In the genomic region with DNA sequence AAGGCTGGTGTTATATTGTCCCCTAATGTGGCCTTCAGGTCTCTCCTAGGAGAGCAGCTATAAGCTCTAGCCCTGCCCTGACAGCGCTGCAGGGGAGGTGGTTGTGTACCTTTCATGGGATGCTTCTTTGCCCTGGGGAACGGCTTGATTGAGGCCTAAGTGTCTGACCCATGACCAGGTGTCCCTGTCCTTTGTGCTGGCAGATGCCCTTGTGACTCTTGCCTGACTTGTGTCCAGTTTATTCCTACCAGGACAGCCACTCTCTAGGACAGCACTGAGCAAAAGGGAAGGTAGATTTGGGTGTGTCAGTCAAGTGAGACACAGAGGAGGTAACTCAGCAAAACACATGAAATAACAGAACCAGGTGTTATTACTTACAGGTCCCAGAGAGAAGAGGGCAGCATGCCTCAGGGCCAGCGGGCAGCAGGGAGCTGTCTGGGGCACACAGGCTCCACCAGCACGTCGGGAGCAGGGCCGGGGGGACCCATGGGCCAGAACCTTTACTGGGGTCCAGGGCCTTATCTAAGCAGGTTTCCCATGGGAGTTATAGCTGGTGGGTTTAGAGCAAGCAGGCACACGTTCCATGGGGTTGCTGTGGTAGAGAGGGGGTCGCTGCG, we compare ENCODE assay signal across 19 cellular contexts.
"Had no signal": no experiment of that assay in that cellular context is flagged by ENCODE, and none has a peak within 500 bp of the region (broad histone marks: within the 10 kb centered on the region; RNA-seq: fewer than 3 reads in every experiment).

No MANE protein-coding gene starts in this region.

- ATAC-seq: activated CD4-positive, alpha-beta T cell treated with anti-CD3 and anti-CD28 coated beads for 36 hours; activated CD8-positive, alpha-beta memory T cell treated with anti-CD3 and anti-CD28 coated beads, Interleukin-2, amount 10 ng/mL, durations not matched to agents 7 days and 5 days; esophagus mucosa; naive thymus-derived CD4-positive, alpha-beta T cell; T-helper 17 cell had no signal

- H3K36me3 Mint-ChIP-seq: activated CD4-positive, alpha-beta memory T cell treated with anti-CD3 and anti-CD28 coated beads for 36 hours; activated CD8-positive, alpha-beta memory T cell treated with anti-CD3 and anti-CD28 coated beads, Interleukin-2, amount 10 ng/mL, durations not matched to agents 7 days and 5 days; activated naive CD4-positive, alpha-beta T cell treated with anti-CD3 and anti-CD28 coated beads, Interleukin-2, amount 10 ng/mL, durations not matched to agents 7 days and 5 days had no signal

- H3K9me3 ChIP-seq: colonic mucosa, suprapubic skin, upper lobe of left lung had no signal

- FAIRE-seq: endometrium, islet of Langerhans had no signal

- H3K27ac ChIP-seq: colonic mucosa, suprapubic skin, upper lobe of left lung, WERI-Rb-1 had no signal

- H3K36me3 ChIP-seq: colonic mucosa, suprapubic skin, upper lobe of left lung, WERI-Rb-1 had no signal

- DNase-seq: activated CD4-positive, alpha-beta memory T cell treated with anti-CD3 and anti-CD28 coated beads for 36 hours; activated CD4-positive, alpha-beta T cell treated with anti-CD3 and anti-CD28 coated beads for 36 hours; activated CD8-positive, alpha-beta memory T cell treated with anti-CD3 and anti-CD28 coated beads, Interleukin-2, amount 10 ng/mL, durations not matched to agents 7 days and 5 days; activated naive CD4-positive, alpha-beta T cell treated with anti-CD3 and anti-CD28 coated beads, Interleukin-2, amount 10 ng/mL, durations not matched to agents 7 days and 5 days; activated T-cell treated with anti-CD3 and anti-CD28 coated beads, Interleukin-2, amount 50 U/mL, for 24 hours; colonic mucosa; naive thymus-derived CD4-positive, alpha-beta T cell; retina; stimulated activated CD4-positive, alpha-beta T cell treated with anti-CD3 and anti-CD28 coated beads, Interleukin-12 subunit alpha, Interleukin-12 subunit beta, amount 100 ng/mL, for 4 hours; stimulated activated CD4-positive, alpha-beta T cell treated with anti-CD3 and anti-CD28 coated beads, Interleukin-2, amount 100 ng/mL, for 48 hours; stimulated activated naive CD4-positive, alpha-beta T cell; T-helper 17 cell; upper lobe of left lung; WERI-Rb-1 had no signal

- H3K4me3 ChIP-seq: colonic mucosa, lung, suprapubic skin, upper lobe of left lung had no signal

- H3K27ac Mint-ChIP-seq: activated CD4-positive, alpha-beta memory T cell treated with anti-CD3 and anti-CD28 coated beads for 36 hours; activated CD4-positive, alpha-beta T cell treated with anti-CD3 and anti-CD28 coated beads for 36 hours; activated CD8-positive, alpha-beta memory T cell treated with anti-CD3 and anti-CD28 coated beads, Interleukin-2, amount 10 ng/mL, durations not matched to agents 7 days and 5 days; activated naive CD4-positive, alpha-beta T cell treated with anti-CD3 and anti-CD28 coated beads, Interleukin-2, amount 10 ng/mL, durations not matched to agents 7 days and 5 days; activated T-cell treated with anti-CD3 and anti-CD28 coated beads, Interleukin-2, amount 50 U/mL, for 24 hours; naive thymus-derived CD4-positive, alpha-beta T cell; T-helper 17 cell had no signal

- H3K4me1 ChIP-seq: colonic mucosa had no signal

- H3K4me3 Mint-ChIP-seq: activated CD4-positive, alpha-beta memory T cell treated with anti-CD3 and anti-CD28 coated beads for 36 hours; activated CD4-positive, alpha-beta T cell treated with anti-CD3 and anti-CD28 coated beads for 36 hours; activated CD8-positive, alpha-beta memory T cell treated with anti-CD3 and anti-CD28 coated beads, Interleukin-2, amount 10 ng/mL, durations not matched to agents 7 days and 5 days; activated naive CD4-positive, alpha-beta T cell treated with anti-CD3 and anti-CD28 coated beads, Interleukin-2, amount 10 ng/mL, durations not matched to agents 7 days and 5 days; activated T-cell treated with anti-CD3 and anti-CD28 coated beads, Interleukin-2, amount 50 U/mL, for 24 hours; naive thymus-derived CD4-positive, alpha-beta T cell; T-helper 17 cell had no signal

- H3K27me3 ChIP-seq: colonic mucosa, upper lobe of left lung had no signal
